ENCODE assay signal across 23 cellular contexts in genomic region chr12:132824053-132824452, GRCh38. TPM values are rescaled to one million over a fixed set of nuclear protein-coding genes. Genes with fewer than 3 reads are reported as not detected.
DNase-seq lines count a peak whose midpoint lies in the region; ATAC-seq, FAIRE-seq and TF ChIP-seq lines count a peak whose summit lies in the region.
"Had no signal": no experiment of that assay in that cellular context is flagged by ENCODE, and none has a peak within 500 bp of the region (broad histone marks: within the 10 kb centered on the region; RNA-seq: fewer than 3 reads in every experiment).

No MANE protein-coding gene starts in this region.

- H3K36me3 ChIP-seq in mucosa of descending colon (ENCODE audit: low read depth), result peaks cover 3% of the 10 kb centered on the region

- intact Hi-C loops in natural killer cell (cut with micrococcal nuclease) (no loop called here), mucosa of descending colon (cut with DNase I, micrococcal nuclease) (no loop called here)

- peaks cover 29 to 34% of the 10 kb centered on the region in 2 donors for H3K4me1 Mint-ChIP-seq in natural killer cell
- H3K4me1 Mint-ChIP-seq in natural killer cell treated with Interleukin-12 subunit alpha and Interleukin-12 subunit beta and Interleukin-15 and Interleukin-18, amount 100 ng/mL, for 72 hours (ENCODE audit: low read depth in 2 of 2), result peaks cover 23 to 25% of the 10 kb centered on the region in 2 donors

- H3K36me3 Mint-ChIP-seq in natural killer cell, result no peaks in the 10 kb centered on the region
- H3K36me3 Mint-ChIP-seq in natural killer cell treated with Interleukin-12 subunit alpha and Interleukin-12 subunit beta and Interleukin-15 and Interleukin-18, amount 100 ng/mL, for 72 hours, result peaks cover 11% of the 10 kb centered on the region
- H3K36me3 Mint-ChIP-seq in activated naive CD4-positive, alpha-beta T cell treated with anti-CD3 and anti-CD28 coated beads, Interleukin-2, amount 50 U/mL, for 72 hours, result peaks cover 21 to 30% of the 10 kb centered on the region in 2 donors

- H3K4me3 Mint-ChIP-seq in natural killer cell, result peak overlapping the region; percentile 2
- no peak overlapping the region for H3K4me3 Mint-ChIP-seq in natural killer cell treated with Interleukin-12 subunit alpha and Interleukin-12 subunit beta and Interleukin-15 and Interleukin-18, amount 100 ng/mL, for 72 hours
- H3K4me3 Mint-ChIP-seq: activated naive CD4-positive, alpha-beta T cell treated with anti-CD3 and anti-CD28 coated beads, Interleukin-2, amount 50 U/mL, for 24 hours; central memory CD8-positive, alpha-beta T cell; GM23338 had no signal

- no peak overlapping the region for H3K27ac Mint-ChIP-seq in natural killer cell
- no peak overlapping the region for H3K27ac Mint-ChIP-seq in natural killer cell treated with Interleukin-12 subunit alpha and Interleukin-12 subunit beta and Interleukin-15 and Interleukin-18, amount 100 ng/mL, for 72 hours
- H3K27ac Mint-ChIP-seq in activated naive CD4-positive, alpha-beta T cell treated with anti-CD3 and anti-CD28 coated beads, Interleukin-2, amount 50 U/mL, for 72 hours, result peak overlapping the region in 1 of 2 donors; percentile 40
- H3K27ac Mint-ChIP-seq: activated naive CD4-positive, alpha-beta T cell treated with anti-CD3 and anti-CD28 coated beads, Interleukin-2, amount 50 U/mL, for 24 hours; GM23338 had no signal

- H3K4me3 ChIP-seq in choroid plexus epithelial cell (ENCODE audit: low read depth, low read length), result no peak overlapping the region
- no peak overlapping the region for H3K4me3 ChIP-seq in mucosa of descending colon
- H3K4me3 ChIP-seq: A549, dorsolateral prefrontal cortex, GM23338, left ventricle myocardium inferior had no signal

- ATAC-seq in natural killer cell, result no peak
- ATAC-seq in natural killer cell treated with Interleukin-12 subunit alpha and Interleukin-12 subunit beta and Interleukin-15 and Interleukin-18, amount 100 ng/mL, for 72 hours, result no peak
- peak; percentile 17 for ATAC-seq in mucosa of descending colon
- no peak for ATAC-seq in activated naive CD4-positive, alpha-beta T cell treated with anti-CD3 and anti-CD28 coated beads, Interleukin-2, amount 50 U/mL, for 72 hours
- ATAC-seq in GM21825 (IDR thresholded peaks at IDR 0.05; ENCODE audit: unreplicated experiment), result no peak
- no peak for ATAC-seq in GM19467 (IDR thresholded peaks at IDR 0.05; ENCODE audit: unreplicated experiment)
- ATAC-seq: A549, GM23338 had no signal

- DNase-seq in natural killer cell, result no peak
- no peak for DNase-seq in natural killer cell treated with Interleukin-12 subunit alpha and Interleukin-12 subunit beta and Interleukin-15 and Interleukin-18, amount 100 ng/mL, for 72 hours (ENCODE audit: low spot score)
- peak; percentile 20 for DNase-seq in choroid plexus epithelial cell (ENCODE audit: low read depth)
- DNase-seq in mucosa of descending colon, result no peak
- no peak for DNase-seq in activated naive CD4-positive, alpha-beta T cell treated with anti-CD3 and anti-CD28 coated beads, Interleukin-2, amount 50 U/mL, for 72 hours (ENCODE audit: low spot score in 2 of 2)
- no peak for DNase-seq in urothelium cell line (ENCODE audit: low spot score)
- DNase-seq: aorta, dorsolateral prefrontal cortex, foreskin melanocyte, left ventricle myocardium inferior, NCI-H1092, NCI-H2081, NCI-H446, SHP77, WERI-Rb-1 had no signal

- FAIRE-seq in urothelium cell line (lab: Jason Lieb, UNC), result no peak
- FAIRE-seq: A549, endothelial cell of umbilical vein, G401.6 had no signal

- H3K27me3 Mint-ChIP-seq in natural killer cell (ENCODE audit: low read depth in 2 of 2), result no peaks in the 10 kb centered on the region
- no peaks in the 10 kb centered on the region for H3K27me3 Mint-ChIP-seq in natural killer cell treated with Interleukin-12 subunit alpha and Interleukin-12 subunit beta and Interleukin-15 and Interleukin-18, amount 100 ng/mL, for 72 hours
- H3K27me3 Mint-ChIP-seq: activated naive CD4-positive, alpha-beta T cell treated with anti-CD3 and anti-CD28 coated beads, Interleukin-2, amount 50 U/mL, for 24 hours; central memory CD8-positive, alpha-beta T cell had no signal

- no peak for TF ChIP-seq CTCF in natural killer cell (IDR thresholded peaks at IDR 0.05)
- no peak for TF ChIP-seq CTCF in choroid plexus epithelial cell (conservative IDR thresholded peaks at IDR 0.05; ENCODE audit: low read depth, low read length)
- TF ChIP-seq CTCF in mucosa of descending colon (IDR thresholded peaks at IDR 0.05), result no peak

- no peaks in the 10 kb centered on the region for H3K9me3 ChIP-seq in mucosa of descending colon
- H3K9me3 ChIP-seq: A549, left ventricle myocardium inferior had no signal

- H3K4me1 ChIP-seq in mucosa of descending colon (ENCODE audit: low read depth), result peaks cover 15% of the 10 kb centered on the region

- H3K9me3 Mint-ChIP-seq in natural killer cell, result no peaks in the 10 kb centered on the region
- no peaks in the 10 kb centered on the region for H3K9me3 Mint-ChIP-seq in natural killer cell treated with Interleukin-12 subunit alpha and Interleukin-12 subunit beta and Interleukin-15 and Interleukin-18, amount 100 ng/mL, for 72 hours
- no peaks in the 10 kb centered on the region for H3K9me3 Mint-ChIP-seq in activated naive CD4-positive, alpha-beta T cell treated with anti-CD3 and anti-CD28 coated beads, Interleukin-2, amount 50 U/mL, for 72 hours
- H3K9me3 Mint-ChIP-seq: activated naive CD4-positive, alpha-beta T cell treated with anti-CD3 and anti-CD28 coated beads, Interleukin-2, amount 50 U/mL, for 24 hours; central memory CD8-positive, alpha-beta T cell; GM23338 had no signal

RNA-seq across cellular contexts. Expression of gene GOLGA3, which starts 4.6 kb away (rescaled TPM):
- total RNA-seq in natural killer cell, result 10 to 100 TPM; 39.1 to 54.3 (median 50.9) TPM
- 100 to 1,000 TPM in 1 of 2 donors, 10 to 100 TPM in 1; 69.3 to 118 TPM for total RNA-seq in natural killer cell treated with Interleukin-12 subunit alpha and Interleukin-12 subunit beta and Interleukin-15 and Interleukin-18, amount 100 ng/mL, for 72 hours
- total RNA-seq in mucosa of descending colon, result 10 to 100 TPM; 71.6 to 91.0 (median 89.6) TPM
- 10 to 100 TPM; 44.0 to 52.7 TPM for total RNA-seq in activated naive CD4-positive, alpha-beta T cell treated with anti-CD3 and anti-CD28 coated beads, Interleukin-2, amount 50 U/mL, for 72 hours
